Comparison of ENCODE assay signal across 1 cellular context in the genomic region with DNA sequence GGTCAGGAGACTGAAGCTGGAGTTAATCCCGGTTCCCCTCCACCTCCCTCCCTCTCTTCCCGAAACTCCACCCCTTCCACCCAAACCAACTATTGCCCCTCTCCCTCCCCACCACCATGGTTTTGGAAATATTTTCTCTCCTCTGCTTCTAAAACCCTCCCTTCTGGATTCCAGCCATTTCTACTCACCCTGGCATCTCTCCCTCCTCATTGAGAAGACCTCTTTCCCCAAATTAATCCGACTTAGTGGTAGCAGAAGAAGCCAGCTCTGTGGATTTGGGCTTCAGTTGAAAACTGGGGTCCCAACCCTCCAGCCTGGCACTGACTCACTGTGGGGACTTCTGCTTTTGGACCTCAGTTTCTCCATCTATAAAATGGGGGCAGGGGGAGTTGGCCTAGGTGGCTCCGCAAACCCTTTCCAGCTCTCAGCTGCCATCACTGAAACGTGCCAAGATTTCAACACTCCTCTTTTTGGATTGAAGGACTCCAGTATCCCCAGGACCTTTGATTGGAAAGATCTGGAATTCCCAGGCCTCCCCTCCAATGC.
TF ChIP-seq lines count a peak whose summit lies in the region.

No MANE protein-coding gene starts in this region.

TF ChIP-seq in endothelial cell of umbilical vein, 7 proteins besides CTCF, POLR2A, EP300 and RAD21:
- TF ChIP-seq POLR2AphosphoS5 (IDR thresholded peaks at IDR 0.05; ENCODE audit: insufficient read depth, low read depth, low read length) (no peak), MYC (IDR thresholded peaks at IDR 0.05; ENCODE audit: low read depth, low read length) (no peak), JUN (IDR thresholded peaks at IDR 0.05; ENCODE audit: borderline replicate concordance, insufficient read depth, insufficient read length, low read depth) (no peak), EZH2 (IDR thresholded peaks at IDR 0.05; ENCODE audit: borderline replicate concordance, low read depth, low read length, severe bottlenecking) (no peak), GATA2 (IDR thresholded peaks at IDR 0.05; ENCODE audit: insufficient read depth, insufficient read length, low read depth, low read length) (no peak), FOS (IDR thresholded peaks at IDR 0.05; ENCODE audit: borderline replicate concordance, insufficient read depth, low read length) (no peak)
- TF ChIP-seq, protein P1, sequence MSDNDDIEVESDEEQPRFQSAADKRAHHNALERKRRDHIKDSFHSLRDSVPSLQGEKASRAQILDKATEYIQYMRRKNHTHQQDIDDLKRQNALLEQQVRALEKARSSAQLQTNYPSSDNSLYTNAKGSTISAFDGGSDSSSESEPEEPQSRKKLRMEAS (IDR thresholded peaks at IDR 0.05; ENCODE audit: insufficient read depth, insufficient read length): no peak
